1 cellular context compared by ENCODE assay signal in genomic region chr3:126718506-126719445, GRCh38.
TF ChIP-seq lines count a peak whose summit lies in the region.

No MANE protein-coding gene starts in this region.

TF ChIP-seq in GM23338, 12 proteins besides CTCF, POLR2A, EP300 and RAD21:
- TF ChIP-seq, protein P1, sequence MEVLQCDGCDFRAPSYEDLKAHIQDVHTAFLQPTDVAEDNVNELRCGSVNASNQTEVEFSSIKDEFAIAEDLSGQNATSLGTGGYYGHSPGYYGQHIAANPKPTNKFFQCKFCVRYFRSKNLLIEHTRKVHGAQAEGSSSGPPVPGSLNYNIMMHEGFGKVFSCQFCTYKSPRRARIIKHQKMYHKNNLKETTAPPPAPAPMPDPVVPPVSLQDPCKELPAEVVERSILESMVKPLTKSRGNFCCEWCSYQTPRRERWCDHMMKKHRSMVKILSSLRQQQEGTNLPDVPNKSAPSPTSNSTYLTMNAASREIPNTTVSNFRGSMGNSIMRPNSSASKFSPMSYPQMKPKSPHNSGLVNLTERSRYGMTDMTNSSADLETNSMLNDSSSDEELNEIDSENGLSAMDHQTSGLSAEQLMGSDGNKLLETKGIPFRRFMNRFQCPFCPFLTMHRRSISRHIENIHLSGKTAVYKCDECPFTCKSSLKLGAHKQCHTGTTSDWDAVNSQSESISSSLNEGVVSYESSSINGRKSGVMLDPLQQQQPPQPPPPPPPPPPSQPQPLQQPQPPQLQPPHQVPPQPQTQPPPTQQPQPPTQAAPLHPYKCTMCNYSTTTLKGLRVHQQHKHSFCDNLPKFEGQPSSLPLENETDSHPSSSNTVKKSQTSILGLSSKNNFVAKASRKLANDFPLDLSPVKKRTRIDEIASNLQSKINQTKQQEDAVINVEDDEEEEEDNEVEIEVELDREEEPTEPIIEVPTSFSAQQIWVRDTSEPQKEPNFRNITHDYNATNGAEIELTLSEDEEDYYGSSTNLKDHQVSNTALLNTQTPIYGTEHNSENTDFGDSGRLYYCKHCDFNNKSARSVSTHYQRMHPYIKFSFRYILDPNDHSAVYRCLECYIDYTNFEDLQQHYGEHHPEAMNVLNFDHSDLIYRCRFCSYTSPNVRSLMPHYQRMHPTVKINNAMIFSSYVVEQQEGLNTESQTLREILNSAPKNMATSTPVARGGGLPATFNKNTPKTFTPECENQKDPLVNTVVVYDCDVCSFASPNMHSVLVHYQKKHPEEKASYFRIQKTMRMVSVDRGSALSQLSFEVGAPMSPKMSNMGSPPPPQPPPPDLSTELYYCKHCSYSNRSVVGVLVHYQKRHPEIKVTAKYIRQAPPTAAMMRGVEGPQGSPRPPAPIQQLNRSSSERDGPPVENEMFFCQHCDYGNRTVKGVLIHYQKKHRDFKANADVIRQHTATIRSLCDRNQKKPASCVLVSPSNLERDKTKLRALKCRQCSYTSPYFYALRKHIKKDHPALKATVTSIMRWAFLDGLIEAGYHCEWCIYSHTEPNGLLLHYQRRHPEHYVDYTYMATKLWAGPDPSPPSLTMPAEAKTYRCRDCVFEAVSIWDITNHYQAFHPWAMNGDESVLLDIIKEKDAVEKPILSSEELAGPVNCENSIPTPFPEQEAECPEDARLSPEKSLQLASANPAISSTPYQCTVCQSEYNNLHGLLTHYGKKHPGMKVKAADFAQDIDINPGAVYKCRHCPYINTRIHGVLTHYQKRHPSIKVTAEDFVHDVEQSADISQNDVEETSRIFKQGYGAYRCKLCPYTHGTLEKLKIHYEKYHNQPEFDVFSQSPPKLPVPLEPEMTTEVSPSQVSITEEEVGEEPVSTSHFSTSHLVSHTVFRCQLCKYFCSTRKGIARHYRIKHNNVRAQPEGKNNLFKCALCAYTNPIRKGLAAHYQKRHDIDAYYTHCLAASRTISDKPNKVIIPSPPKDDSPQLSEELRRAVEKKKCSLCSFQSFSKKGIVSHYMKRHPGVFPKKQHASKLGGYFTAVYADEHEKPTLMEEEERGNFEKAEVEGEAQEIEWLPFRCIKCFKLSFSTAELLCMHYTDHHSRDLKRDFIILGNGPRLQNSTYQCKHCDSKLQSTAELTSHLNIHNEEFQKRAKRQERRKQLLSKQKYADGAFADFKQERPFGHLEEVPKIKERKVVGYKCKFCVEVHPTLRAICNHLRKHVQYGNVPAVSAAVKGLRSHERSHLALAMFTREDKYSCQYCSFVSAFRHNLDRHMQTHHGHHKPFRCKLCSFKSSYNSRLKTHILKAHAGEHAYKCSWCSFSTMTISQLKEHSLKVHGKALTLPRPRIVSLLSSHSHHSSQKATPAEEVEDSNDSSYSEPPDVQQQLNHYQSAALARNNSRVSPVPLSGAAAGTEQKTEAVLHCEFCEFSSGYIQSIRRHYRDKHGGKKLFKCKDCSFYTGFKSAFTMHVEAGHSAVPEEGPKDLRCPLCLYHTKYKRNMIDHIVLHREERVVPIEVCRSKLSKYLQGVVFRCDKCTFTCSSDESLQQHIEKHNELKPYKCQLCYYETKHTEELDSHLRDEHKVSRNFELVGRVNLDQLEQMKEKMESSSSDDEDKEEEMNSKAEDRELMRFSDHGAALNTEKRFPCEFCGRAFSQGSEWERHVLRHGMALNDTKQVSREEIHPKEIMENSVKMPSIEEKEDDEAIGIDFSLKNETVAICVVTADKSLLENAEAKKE (CRISPR knock-in tag; IDR thresholded peaks at IDR 0.05), result no peak
- TF ChIP-seq, protein P2, sequence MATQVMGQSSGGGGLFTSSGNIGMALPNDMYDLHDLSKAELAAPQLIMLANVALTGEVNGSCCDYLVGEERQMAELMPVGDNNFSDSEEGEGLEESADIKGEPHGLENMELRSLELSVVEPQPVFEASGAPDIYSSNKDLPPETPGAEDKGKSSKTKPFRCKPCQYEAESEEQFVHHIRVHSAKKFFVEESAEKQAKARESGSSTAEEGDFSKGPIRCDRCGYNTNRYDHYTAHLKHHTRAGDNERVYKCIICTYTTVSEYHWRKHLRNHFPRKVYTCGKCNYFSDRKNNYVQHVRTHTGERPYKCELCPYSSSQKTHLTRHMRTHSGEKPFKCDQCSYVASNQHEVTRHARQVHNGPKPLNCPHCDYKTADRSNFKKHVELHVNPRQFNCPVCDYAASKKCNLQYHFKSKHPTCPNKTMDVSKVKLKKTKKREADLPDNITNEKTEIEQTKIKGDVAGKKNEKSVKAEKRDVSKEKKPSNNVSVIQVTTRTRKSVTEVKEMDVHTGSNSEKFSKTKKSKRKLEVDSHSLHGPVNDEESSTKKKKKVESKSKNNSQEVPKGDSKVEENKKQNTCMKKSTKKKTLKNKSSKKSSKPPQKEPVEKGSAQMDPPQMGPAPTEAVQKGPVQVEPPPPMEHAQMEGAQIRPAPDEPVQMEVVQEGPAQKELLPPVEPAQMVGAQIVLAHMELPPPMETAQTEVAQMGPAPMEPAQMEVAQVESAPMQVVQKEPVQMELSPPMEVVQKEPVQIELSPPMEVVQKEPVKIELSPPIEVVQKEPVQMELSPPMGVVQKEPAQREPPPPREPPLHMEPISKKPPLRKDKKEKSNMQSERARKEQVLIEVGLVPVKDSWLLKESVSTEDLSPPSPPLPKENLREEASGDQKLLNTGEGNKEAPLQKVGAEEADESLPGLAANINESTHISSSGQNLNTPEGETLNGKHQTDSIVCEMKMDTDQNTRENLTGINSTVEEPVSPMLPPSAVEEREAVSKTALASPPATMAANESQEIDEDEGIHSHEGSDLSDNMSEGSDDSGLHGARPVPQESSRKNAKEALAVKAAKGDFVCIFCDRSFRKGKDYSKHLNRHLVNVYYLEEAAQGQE (IDR thresholded peaks at IDR 0.05; ENCODE audit: unreplicated experiment), result no peak
- TF ChIP-seq POLR2AphosphoS5 (IDR thresholded peaks at IDR 0.05; ENCODE audit: low read depth), result no peak
- TF ChIP-seq ETS1 (IDR thresholded peaks at IDR 0.05), result no peak
- TF ChIP-seq ZNF331 (CRISPR knock-in tag; IDR thresholded peaks at IDR 0.05; ENCODE audit: low read depth), result no peak
- TF ChIP-seq STAT1 (IDR thresholded peaks at IDR 0.05; ENCODE audit: unreplicated experiment), result no peak
- TF ChIP-seq NANOG (IDR thresholded peaks at IDR 0.05; ENCODE audit: borderline replicate concordance), result no peak
- no peak for TF ChIP-seq EZH2phosphoT487 (IDR thresholded peaks at IDR 0.05; ENCODE audit: unreplicated experiment)
- no peak for TF ChIP-seq CREB1 (CRISPR knock-in tag; IDR thresholded peaks at IDR 0.05; ENCODE audit: low read depth)
- no peak for TF ChIP-seq JUNB (IDR thresholded peaks at IDR 0.05; ENCODE audit: unreplicated experiment)
- TF ChIP-seq EZH2 (IDR thresholded peaks at IDR 0.05; ENCODE audit: low read depth, unreplicated experiment), result no peak
- TF ChIP-seq ZNF114 (CRISPR knock-in tag; IDR thresholded peaks at IDR 0.05), result no peak
